ENCODE assay signal across 9 cellular contexts in the genomic region with DNA sequence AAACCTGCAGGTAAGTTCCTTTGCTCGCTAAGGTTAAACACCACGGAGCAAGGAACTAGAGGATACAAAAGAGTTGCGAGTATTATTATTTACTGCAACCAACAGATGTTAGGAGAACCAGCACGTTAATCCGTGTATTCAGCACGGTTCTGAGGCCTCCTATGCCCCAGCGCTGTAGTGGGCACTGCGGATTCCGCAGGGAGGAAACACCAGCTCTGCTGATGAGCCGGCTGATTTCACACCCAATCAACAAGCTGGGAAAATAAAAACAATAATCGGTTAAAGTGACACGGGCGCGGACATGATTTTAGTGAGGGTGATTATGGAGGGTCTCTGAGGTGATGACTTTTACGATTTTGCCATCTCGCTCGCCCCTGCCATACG. TPM values are rescaled to one million over a fixed set of nuclear protein-coding genes. Genes with fewer than 3 reads are reported as not detected.
DNase-seq lines count a peak whose midpoint lies in the region; ATAC-seq, FAIRE-seq and TF ChIP-seq lines count a peak whose summit lies in the region.
"Had no signal": no experiment of that assay in that cellular context is flagged by ENCODE, and none has a peak within 500 bp of the region (broad histone marks: within the 10 kb centered on the region; RNA-seq: fewer than 3 reads in every experiment).

No MANE protein-coding gene starts in this region.

- DNase-seq in activated naive CD4-positive, alpha-beta T cell treated with anti-CD3 and anti-CD28 coated beads, Interleukin-2, amount 10 ng/mL, durations not matched to agents 7 days and 5 days = no peak
- DNase-seq in activated naive CD4-positive, alpha-beta T cell treated with anti-CD3 and anti-CD28 coated beads, Interleukin-2, amount 50 U/mL, for 16 hours = no peak
- DNase-seq in MCF 10A (ENCODE audit: unreplicated experiment) (no peak), memory B cell (ENCODE audit: low spot score in 2 of 2) (no peak), urothelium cell line (ENCODE audit: low spot score) (peak; percentile 17), DMS 273 treated with DMSO at 0.1 percent for 48 hours (lab: John Stamatoyannopoulos, UW) (no peak)

- no peak for TF ChIP-seq CTCF in MCF 10A (IDR thresholded peaks at IDR 0.05; ENCODE audit: unreplicated experiment)

- H3K27me3 Mint-ChIP-seq in activated naive CD4-positive, alpha-beta T cell treated with anti-CD3 and anti-CD28 coated beads, Interleukin-2, amount 10 ng/mL, durations not matched to agents 7 days and 5 days = peaks cover 19% of the 10 kb centered on the region
- H3K27me3 Mint-ChIP-seq in MCF 10A (ENCODE audit: insufficient read depth, unreplicated experiment) (no peaks in the 10 kb centered on the region), memory B cell (peaks cover 4% of the 10 kb centered on the region)

- ATAC-seq in memory B cell (ENCODE audit: low read depth) (no peak), GM21528 (IDR thresholded peaks at IDR 0.05; ENCODE audit: low FRiP score, unreplicated experiment) (no peak), HG03442 (IDR thresholded peaks at IDR 0.05; ENCODE audit: unreplicated experiment) (no peak)

- CTCF ChIA-PET in activated naive CD4-positive, alpha-beta T cell treated with anti-CD3 and anti-CD28 coated beads, Interleukin-2, amount 10 ng/mL, durations not matched to agents 7 days and 5 days (lab: Charles Lee) = interaction anchor here (1.2 kb wide), 1 partner anchor 10 kb away, joined by 6 read pairs; no protein-coding TSS in a partner anchor
- CTCF ChIA-PET in MCF 10A (lab: Yijun Ruan, JAX) = interaction anchor here (0.5 to 2.8 kb wide), 21 partner anchors 10 to 711 kb away, joined by 3 to 33 read pairs (median 4); no protein-coding TSS in a partner anchor

- peaks cover 9% of the 10 kb centered on the region for H3K4me1 Mint-ChIP-seq in activated naive CD4-positive, alpha-beta T cell treated with anti-CD3 and anti-CD28 coated beads, Interleukin-2, amount 10 ng/mL, durations not matched to agents 7 days and 5 days
- H3K4me1 Mint-ChIP-seq in MCF 10A (ENCODE audit: insufficient read depth, unreplicated experiment) (peaks cover 28% of the 10 kb centered on the region), memory B cell (peaks cover 5% of the 10 kb centered on the region)

- no peak for FAIRE-seq in urothelium cell line (lab: Jason Lieb, UNC)

- no peak overlapping the region for H3K27ac Mint-ChIP-seq in activated naive CD4-positive, alpha-beta T cell treated with anti-CD3 and anti-CD28 coated beads, Interleukin-2, amount 10 ng/mL, durations not matched to agents 7 days and 5 days
- H3K27ac Mint-ChIP-seq in MCF 10A (ENCODE audit: low read depth, unreplicated experiment) (no peak overlapping the region), memory B cell (no peak overlapping the region)

- no peaks in the 10 kb centered on the region for H3K36me3 Mint-ChIP-seq in activated naive CD4-positive, alpha-beta T cell treated with anti-CD3 and anti-CD28 coated beads, Interleukin-2, amount 10 ng/mL, durations not matched to agents 7 days and 5 days
- H3K36me3 Mint-ChIP-seq in MCF 10A (ENCODE audit: insufficient read depth, unreplicated experiment) = no peaks in the 10 kb centered on the region
- no peaks in the 10 kb centered on the region for H3K36me3 Mint-ChIP-seq in memory B cell

- H3K4me3 Mint-ChIP-seq in activated naive CD4-positive, alpha-beta T cell treated with anti-CD3 and anti-CD28 coated beads, Interleukin-2, amount 10 ng/mL, durations not matched to agents 7 days and 5 days = peak overlapping the region; percentile 52
- H3K4me3 Mint-ChIP-seq in MCF 10A (ENCODE audit: unreplicated experiment) = peak overlapping the region; percentile 73
- H3K4me3 Mint-ChIP-seq in memory B cell = peak overlapping the region; percentile 75

- no TSS peak for BruUV-seq in MCF 10A (replicated peaks; lab: Mats Ljungman, UMichigan)

- POLR2A ChIA-PET in MCF 10A (lab: Yijun Ruan, JAX) = interaction anchor here (0.6 to 2.4 kb wide), 12 partner anchors 9 to 111 kb away, joined by 3 to 16 read pairs (median 6); a partner anchor contains a TSS

- intact Hi-C loops in MCF 10A (cut with micrococcal nuclease) = loop anchor here (2.0 kb wide), 2 partner anchors 53 to 213 kb away; no protein-coding TSS in a partner anchor

- no peaks in the 10 kb centered on the region for H3K9me3 Mint-ChIP-seq in activated naive CD4-positive, alpha-beta T cell treated with anti-CD3 and anti-CD28 coated beads, Interleukin-2, amount 10 ng/mL, durations not matched to agents 7 days and 5 days
- no peaks in the 10 kb centered on the region for H3K9me3 Mint-ChIP-seq in MCF 10A (ENCODE audit: unreplicated experiment)
- no peaks in the 10 kb centered on the region for H3K9me3 Mint-ChIP-seq in memory B cell

RNA-seq across cellular contexts. Expression of a gene that starts 0.7 kb away (rescaled TPM):
- 11.4 and 11.7 TPM in 2 replicates for total RNA-seq in MCF 10A (2022)

RNA-seq across cellular contexts. Expression of a gene that starts 37.0 kb away (rescaled TPM):
- not detected in 2 replicates for total RNA-seq in MCF 10A (2022)
- total RNA-seq: SK-MEL-5 had no signal
